18 cellular contexts compared by ENCODE assay signal in genomic region chr12:123083661-123084571, GRCh38.
DNase-seq lines count a peak whose midpoint lies in the region; ATAC-seq, FAIRE-seq and TF ChIP-seq lines count a peak whose summit lies in the region.
"Had no signal": no experiment of that assay in that cellular context is flagged by ENCODE, and none has a peak within 500 bp of the region (broad histone marks: within the 10 kb centered on the region; RNA-seq: fewer than 3 reads in every experiment).

No MANE protein-coding gene starts in this region.

- H4K20me1 ChIP-seq in OCI-LY7 (ENCODE audit: insufficient read depth, low read length) = no peaks in the 10 kb centered on the region

- H3K36me3 Mint-ChIP-seq in Calu3 (ENCODE audit: insufficient read depth, unreplicated experiment) = peaks cover 5% of the 10 kb centered on the region
- H3K36me3 Mint-ChIP-seq: activated naive CD8-positive, alpha-beta T cell had no signal

- peak overlapping the region; percentile 47 for H3K4me3 ChIP-seq in OCI-LY7 (ENCODE audit: low read depth, low read length, poor library complexity, severe bottlenecking)
- H3K4me3 ChIP-seq in mucosa of descending colon = no peak overlapping the region
- H3K4me3 ChIP-seq in A673 (ENCODE audit: low read depth, low read length, poor library complexity, severe bottlenecking) = no peak overlapping the region
- H3K4me3 ChIP-seq in colonic mucosa = no peak overlapping the region
- H3K4me3 ChIP-seq: hepatocyte, right lobe of liver had no signal

- CTCF ChIA-PET in Calu3 (lab: Charles Lee) = interaction anchor here (1.0 to 1.3 kb wide), 2 partner anchors 18 to 136 kb away, joined by 3 to 9 read pairs; no protein-coding TSS in a partner anchor
- CTCF ChIA-PET in OCI-LY7 (lab: Charles Lee; ENCODE audit: unreplicated experiment) = interaction anchor here (0.8 to 1.0 kb wide), 2 partner anchors 15 to 67 kb away, joined by 3 read pairs; partner anchors contain the start of gene PITPNM2
- CTCF ChIA-PET in A673 (lab: Charles Lee) = no interaction called here

- H3K79me2 ChIP-seq in OCI-LY7 (ENCODE audit: insufficient read depth, low read depth, low read length) = no peaks in the 10 kb centered on the region
- H3K79me2 ChIP-seq: hepatocyte had no signal

- no peak overlapping the region for H3K27ac Mint-ChIP-seq in Calu3 (ENCODE audit: unreplicated experiment)
- H3K27ac Mint-ChIP-seq: activated naive CD8-positive, alpha-beta T cell had no signal

- no peak overlapping the region for H3K4me3 Mint-ChIP-seq in Calu3 (ENCODE audit: low read depth, unreplicated experiment)
- H3K4me3 Mint-ChIP-seq: activated naive CD8-positive, alpha-beta T cell; central memory CD8-positive, alpha-beta T cell; stimulated activated naive CD8-positive, alpha-beta T cell treated with anti-CD3 and anti-CD28 coated beads, Interleukin-15, amount 100 ng/mL, for 72 hours had no signal

- H3K36me3 ChIP-seq in OCI-LY7 (ENCODE audit: insufficient read depth, low read length) = no peaks in the 10 kb centered on the region
- no peaks in the 10 kb centered on the region for H3K36me3 ChIP-seq in mucosa of descending colon (ENCODE audit: low read depth)
- H3K36me3 ChIP-seq in A673 (ENCODE audit: insufficient read depth, low read length, poor library complexity, severe bottlenecking) = no peaks in the 10 kb centered on the region
- H3K36me3 ChIP-seq in colonic mucosa = no peaks in the 10 kb centered on the region
- H3K36me3 ChIP-seq: right lobe of liver had no signal

- H3K9me3 ChIP-seq in OCI-LY7 (ENCODE audit: low read length) (no peaks in the 10 kb centered on the region), mucosa of descending colon (no peaks in the 10 kb centered on the region), A673 (ENCODE audit: low read depth, low read length, poor library complexity, severe bottlenecking) (no peaks in the 10 kb centered on the region), colonic mucosa (no peaks in the 10 kb centered on the region)
- H3K9me3 ChIP-seq: right lobe of liver had no signal

- DNase-seq in Calu3 (peak; percentile 13), GM19239 (ENCODE audit: insufficient read length, low spot score) (peak; percentile 27), OCI-LY7 (ENCODE audit: low spot score) (peak; percentile 58), mucosa of descending colon (no peak), A673 (ENCODE audit: low spot score) (no peak), colonic mucosa (no peak), iPS-NIHi7 (ENCODE audit: extremely low spot score) (no peak)
- no peak for DNase-seq in activated CD4-positive, alpha-beta T cell treated with anti-CD3 and anti-CD28 coated beads for 48 hours
- DNase-seq: NCI-H146; NCI-H524; right lobe of liver; stimulated activated naive CD8-positive, alpha-beta T cell treated with anti-CD3 and anti-CD28 coated beads, Interleukin-15, amount 100 ng/mL, for 72 hours had no signal

- no peak overlapping the region for H3K9ac ChIP-seq in colonic mucosa (ENCODE audit: low read depth in 2 of 2, low read length in 2 of 2)

- no peaks in the 10 kb centered on the region for H3K9me3 Mint-ChIP-seq in Calu3 (ENCODE audit: low read depth, unreplicated experiment)
- H3K9me3 Mint-ChIP-seq: central memory CD8-positive, alpha-beta T cell; stimulated activated naive CD8-positive, alpha-beta T cell treated with anti-CD3 and anti-CD28 coated beads, Interleukin-15, amount 100 ng/mL, for 72 hours had no signal

- H3K27ac ChIP-seq in OCI-LY7 (ENCODE audit: low read depth, low read length, poor library complexity, severe bottlenecking) = peak overlapping the region; percentile 50
- no peak overlapping the region for H3K27ac ChIP-seq in A673 (ENCODE audit: low read depth, low read length, poor library complexity, severe bottlenecking)
- H3K27ac ChIP-seq in colonic mucosa = no peak overlapping the region
- H3K27ac ChIP-seq: C4-2B, hepatocyte, right lobe of liver had no signal

- H2AFZ ChIP-seq in OCI-LY7 (ENCODE audit: low read length) = peak overlapping the region; percentile 91
- H2AFZ ChIP-seq: hepatocyte had no signal

- H3K4me1 ChIP-seq in OCI-LY7 (ENCODE audit: insufficient read depth, low read length, poor library complexity, severe bottlenecking) (peaks cover 30% of the 10 kb centered on the region), mucosa of descending colon (ENCODE audit: low read depth) (no peaks in the 10 kb centered on the region), A673 (ENCODE audit: insufficient read depth, low read length, poor library complexity, severe bottlenecking) (no peaks in the 10 kb centered on the region), colonic mucosa (no peaks in the 10 kb centered on the region)

- intact Hi-C loops in Calu3 (cut with micrococcal nuclease; ENCODE audit: unreplicated experiment) = no loop called here
- intact Hi-C loops in OCI-LY7 (cut with micrococcal nuclease; ENCODE audit: unreplicated experiment) = no loop called here
- intact Hi-C loops in mucosa of descending colon (cut with DNase I, micrococcal nuclease) = no loop called here
- intact Hi-C loops in A673 (cut with micrococcal nuclease; ENCODE audit: unreplicated experiment) = no loop called here
- intact Hi-C loops in colonic mucosa (cut with DNase I) = no loop called here

- no TSS peak for BruUV-seq in Calu3 (replicated peaks; lab: Mats Ljungman, UMichigan)
- BruUV-seq in OCI-LY7 (replicated peaks; lab: Mats Ljungman, UMichigan) = no TSS peak
- BruUV-seq in A673 (replicated peaks; lab: Mats Ljungman, UMichigan) = no TSS peak

- H3K4me1 Mint-ChIP-seq in Calu3 (ENCODE audit: low read depth, unreplicated experiment) = peaks cover 51% of the 10 kb centered on the region

- H3K27me3 ChIP-seq in A673 (replicated peaks; ENCODE audit: insufficient read depth, low read depth, low read length, poor library complexity) (no peaks in the 10 kb centered on the region), colonic mucosa (no peaks in the 10 kb centered on the region)
- H3K27me3 ChIP-seq: hepatocyte, right lobe of liver had no signal

- ATAC-seq in mucosa of descending colon = peak; percentile 30
- ATAC-seq: left lobe of liver; right lobe of liver; stimulated activated naive CD8-positive, alpha-beta T cell treated with anti-CD3 and anti-CD28 coated beads, Interleukin-15, amount 100 ng/mL, for 72 hours had no signal

- peak; percentile 95 for FAIRE-seq in GM19239 (lab: Jason Lieb, UNC)
- FAIRE-seq: endothelial cell of umbilical vein had no signal

- H3K4me2 ChIP-seq in OCI-LY7 (ENCODE audit: low read length) = peak overlapping the region; percentile 75
- H3K4me2 ChIP-seq: hepatocyte had no signal

- TF ChIP-seq CTCF in Calu3 (IDR thresholded peaks at IDR 0.05; ENCODE audit: unreplicated experiment) (no peak), OCI-LY7 (conservative IDR thresholded peaks at IDR 0.05; ENCODE audit: low read length) (no peak), mucosa of descending colon (IDR thresholded peaks at IDR 0.05) (no peak), A673 (conservative IDR thresholded peaks at IDR 0.05; ENCODE audit: low read depth, low read length) (no peak), colonic mucosa (IDR thresholded peaks at IDR 0.05) (no peak)

- H3K27me3 Mint-ChIP-seq in Calu3 (ENCODE audit: unreplicated experiment) = no peaks in the 10 kb centered on the region
- H3K27me3 Mint-ChIP-seq: activated naive CD8-positive, alpha-beta T cell; central memory CD8-positive, alpha-beta T cell; stimulated activated naive CD8-positive, alpha-beta T cell treated with anti-CD3 and anti-CD28 coated beads, Interleukin-15, amount 100 ng/mL, for 72 hours had no signal

- POLR2A ChIA-PET in OCI-LY7 (lab: Charles Lee) = interaction anchor here (0.7 to 1.7 kb wide), 8 partner anchors 9 to 628 kb away, joined by 3 to 13 read pairs (median 4); partner anchors contain the start of gene ATP6V0A2
- POLR2A ChIA-PET in A673 (lab: Charles Lee; ENCODE audit: low non-redundant PET) = interaction anchor here (0.6 kb wide), 1 partner anchor 156 kb away, joined by 3 read pairs; no protein-coding TSS in a partner anchor

- H3K9me2 ChIP-seq in OCI-LY7 (ENCODE audit: insufficient read depth, low read length) = no peaks in the 10 kb centered on the region

Comparison
In these comparisons a context has a peak if more than half of its experiments do, and no peak if none do; other contexts are left out.
1. DNase-seq: peak in Calu3 (single experiment), GM19239 (single experiment) and OCI-LY7 (single experiment); none in mucosa of descending colon (0 of 3), A673 (single experiment), activated CD4-positive, alpha-beta T cell treated with anti-CD3 and anti-CD28 coated beads for 48 hours (single experiment), colonic mucosa (single experiment) and iPS-NIHi7 (single experiment).